In the genomic region with DNA sequence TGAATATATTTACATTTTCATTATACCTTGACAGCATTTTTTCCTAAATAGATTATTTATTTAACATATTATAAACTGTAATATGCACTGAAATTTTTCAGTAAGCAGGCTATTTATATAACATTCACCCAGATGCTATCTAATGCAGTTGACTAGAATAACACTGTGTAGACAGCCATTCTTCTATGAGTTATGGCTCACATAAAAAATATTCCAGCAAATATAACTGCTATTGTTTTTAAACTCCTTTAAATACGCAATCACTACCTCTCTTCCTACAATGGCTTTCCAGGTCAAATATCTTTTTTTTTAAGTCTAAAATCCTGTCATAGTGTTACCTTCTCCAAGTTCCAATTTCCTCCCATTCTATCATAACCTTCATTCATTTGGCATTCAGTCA, we compare ENCODE assay signal across 20 cellular contexts. TPM values are rescaled to one million over a fixed set of nuclear protein-coding genes. Genes with fewer than 3 reads are reported as not detected.
DNase-seq lines count a peak whose midpoint lies in the region; ATAC-seq, FAIRE-seq and TF ChIP-seq lines count a peak whose summit lies in the region.
"Had no signal": no experiment of that assay in that cellular context is flagged by ENCODE, and none has a peak within 500 bp of the region (broad histone marks: within the 10 kb centered on the region; RNA-seq: fewer than 3 reads in every experiment).

No MANE protein-coding gene starts in this region.

- dilution Hi-C loops in endothelial cell of umbilical vein (cut with MboI; ENCODE audit: extremely low pct_ligation_motif_present, low sequenced_read_pairs) = no loop called here

- no peak for DNase-seq in CD4-positive, CD25-positive, alpha-beta regulatory T cell
- DNase-seq in T-cell = no peak
- DNase-seq in endothelial cell of umbilical vein (ENCODE audit: low read depth, low spot score) = peak; percentile 57
- DNase-seq in upper lobe of left lung = no peak
- DNase-seq in left ventricle myocardium superior = no peak
- no peak for DNase-seq in HAP-1 (ENCODE audit: low spot score in 2 of 2)
- DNase-seq: COR-L47, DMS153, DMS79 treated with DMSO at 0.1 percent for 48 hours, EL, GOT3, H9, IMR-90 had no signal

- BruUV-seq in endothelial cell of umbilical vein (replicated peaks; lab: Mats Ljungman, UMichigan) = no TSS peak

- H3K9me3 Mint-ChIP-seq in CD4-positive, CD25-positive, alpha-beta regulatory T cell = peaks cover 0 to under 1% (median 0%) of the 10 kb centered on the region in 7 donors
- no peaks in the 10 kb centered on the region for H3K9me3 Mint-ChIP-seq in T-cell
- H3K9me3 Mint-ChIP-seq: CD14-positive monocyte, H9 had no signal

- H4K20me1 ChIP-seq in endothelial cell of umbilical vein (replicated peaks; ENCODE audit: control insufficient read depth, extremely low read depth, insufficient read depth, low read length) = no peaks in the 10 kb centered on the region

- H3K4me3 Mint-ChIP-seq in CD4-positive, CD25-positive, alpha-beta regulatory T cell = peak overlapping the region in 2 of 4 donors; percentile 23 to 36
- no peak overlapping the region for H3K4me3 Mint-ChIP-seq in T-cell
- H3K4me3 Mint-ChIP-seq: CD14-positive monocyte, H9 had no signal

- no peaks in the 10 kb centered on the region for H3K27me3 Mint-ChIP-seq in CD4-positive, CD25-positive, alpha-beta regulatory T cell
- no peaks in the 10 kb centered on the region for H3K27me3 Mint-ChIP-seq in T-cell

- no peak overlapping the region for H3K4me3 ChIP-seq in CD4-positive, CD25-positive, alpha-beta regulatory T cell (ENCODE audit: low read depth, low read length)
- H3K4me3 ChIP-seq in endothelial cell of umbilical vein (replicated peaks in 1 of 3; ENCODE audit: insufficient read depth in 1 of 3, low read depth in 1 of 3, low read length in 3 of 3) (no peak overlapping the region), upper lobe of left lung (no peak overlapping the region), HAP-1 (no peak overlapping the region)

- peak; percentile 63 for FAIRE-seq in A204.1 (lab: Jason Lieb, UNC)
- no peak for FAIRE-seq in endothelial cell of umbilical vein (lab: Jason Lieb, UNC)
- FAIRE-seq: D721Med, G401.6, GM12892, GM19239 had no signal

- POLR2A ChIA-PET in T-cell (lab: Charles Lee) (interaction anchor here in 1 of 2 donors (0.6 to 3.1 kb wide), 2 partner anchors 10 to 21 kb away, joined by 5 to 17 read pairs; a partner anchor contains a TSS), endothelial cell of umbilical vein (lab: Charles Lee) (no interaction called here)

- no peak overlapping the region for H3K4me2 ChIP-seq in endothelial cell of umbilical vein (ENCODE audit: insufficient read depth, low read length)

- H3K79me2 ChIP-seq in endothelial cell of umbilical vein (ENCODE audit: control insufficient read depth, insufficient read depth, low read length) = no peaks in the 10 kb centered on the region

- CTCF ChIA-PET in T-cell (lab: Charles Lee) = no interaction called here
- CTCF ChIA-PET in endothelial cell of umbilical vein (lab: Charles Lee) = no interaction called here

- peak overlapping the region; percentile 79 for H3K27ac ChIP-seq in CD4-positive, CD25-positive, alpha-beta regulatory T cell (ENCODE audit: insufficient read depth, low read length, poor library complexity, severe bottlenecking)
- H3K27ac ChIP-seq in endothelial cell of umbilical vein (ENCODE audit: insufficient read depth, low read depth, low read length) (no peak overlapping the region), upper lobe of left lung (no peak overlapping the region)

- TF ChIP-seq CTCF in endothelial cell of umbilical vein (IDR thresholded peaks at IDR 0.05; ENCODE audit: extremely low read depth in 1 of 2, insufficient read depth in 1 of 2, low read depth in 1 of 2, low read length in 2 of 2) (no peak), upper lobe of left lung (IDR thresholded peaks at IDR 0.05) (no peak)

- no peak for TF ChIP-seq EP300 in upper lobe of left lung (IDR thresholded peaks at IDR 0.05)

- intact Hi-C loops in endothelial cell of umbilical vein (cut with micrococcal nuclease) (no loop called here), left ventricle myocardium superior (cut with micrococcal nuclease) (no loop called here)

- H3K9me3 ChIP-seq in CD4-positive, CD25-positive, alpha-beta regulatory T cell (ENCODE audit: control insufficient read depth in 2 of 2, low read length in 2 of 2) = no peaks in the 10 kb centered on the region
- no peaks in the 10 kb centered on the region for H3K9me3 ChIP-seq in endothelial cell of umbilical vein (replicated peaks; ENCODE audit: control insufficient read depth, insufficient read depth, low read length)
- no peaks in the 10 kb centered on the region for H3K9me3 ChIP-seq in upper lobe of left lung
- no peaks in the 10 kb centered on the region for H3K9me3 ChIP-seq in HAP-1

- H2AFZ ChIP-seq in endothelial cell of umbilical vein (ENCODE audit: low read depth, low read length) = no peak overlapping the region

- H3K4me1 Mint-ChIP-seq in CD4-positive, CD25-positive, alpha-beta regulatory T cell = peaks cover 42 to 77% (median 64%) of the 10 kb centered on the region in 4 donors
- H3K4me1 Mint-ChIP-seq in T-cell = peaks cover 63 to 77% (median 71%) of the 10 kb centered on the region in 3 donors

- ATAC-seq in CD4-positive, CD25-positive, alpha-beta regulatory T cell (ENCODE audit: low read depth in 2 of 2) = no peak
- ATAC-seq in T-cell (replicated peaks in 1 of 4) (no peak), GM19023 (IDR thresholded peaks at IDR 0.05; ENCODE audit: unreplicated experiment) (no peak), upper lobe of left lung (ENCODE audit: low FRiP score in 2 of 2) (no peak), left ventricle myocardium superior (no peak)

- H3K27me3 ChIP-seq in CD4-positive, CD25-positive, alpha-beta regulatory T cell (ENCODE audit: control insufficient read depth, insufficient read depth, low read length) = no peaks in the 10 kb centered on the region
- H3K27me3 ChIP-seq in endothelial cell of umbilical vein (ENCODE audit: control insufficient read depth in 2 of 2, insufficient read depth in 2 of 2, low read length in 2 of 2) = no peaks in the 10 kb centered on the region
- H3K27me3 ChIP-seq in upper lobe of left lung = no peaks in the 10 kb centered on the region
- H3K27me3 ChIP-seq in HAP-1 (ENCODE audit: low read depth) = no peaks in the 10 kb centered on the region

- no peak for TF ChIP-seq POLR2A in endothelial cell of umbilical vein (IDR thresholded peaks at IDR 0.05; ENCODE audit: low read depth, low read length)
- TF ChIP-seq POLR2A in upper lobe of left lung (IDR thresholded peaks at IDR 0.05) = no peak

- in situ Hi-C loops in HAP-1 (cut with MboI; ENCODE audit: low sequenced_read_pairs) = no loop called here

- H3K9ac ChIP-seq in endothelial cell of umbilical vein (replicated peaks; ENCODE audit: extremely low read depth, insufficient read depth, low read length) = no peak overlapping the region

- no peaks in the 10 kb centered on the region for H3K9me1 ChIP-seq in endothelial cell of umbilical vein (replicated peaks; ENCODE audit: control insufficient read depth, extremely low read depth, insufficient read depth, low read length)

- H3K36me3 ChIP-seq in CD4-positive, CD25-positive, alpha-beta regulatory T cell (ENCODE audit: control insufficient read depth, insufficient read depth, low read length) = no peaks in the 10 kb centered on the region
- no peaks in the 10 kb centered on the region for H3K36me3 ChIP-seq in endothelial cell of umbilical vein (ENCODE audit: control insufficient read depth in 2 of 2, extremely low read depth in 1 of 2, insufficient read depth in 2 of 2, low read length in 2 of 2)
- H3K36me3 ChIP-seq in upper lobe of left lung = no peaks in the 10 kb centered on the region
- no peaks in the 10 kb centered on the region for H3K36me3 ChIP-seq in HAP-1 (replicated peaks)

- peak overlapping the region in 1 of 3 donors; percentile 32 for H3K27ac Mint-ChIP-seq in CD4-positive, CD25-positive, alpha-beta regulatory T cell
- peak overlapping the region; percentile 6 to 44 for H3K27ac Mint-ChIP-seq in T-cell
- H3K27ac Mint-ChIP-seq: CD14-positive monocyte, H9 had no signal

- peaks cover 16% of the 10 kb centered on the region for H3K36me3 Mint-ChIP-seq in CD4-positive, CD25-positive, alpha-beta regulatory T cell
- peaks cover 5% of the 10 kb centered on the region for H3K36me3 Mint-ChIP-seq in T-cell

- peaks cover 44% of the 10 kb centered on the region for H3K4me1 ChIP-seq in CD4-positive, CD25-positive, alpha-beta regulatory T cell (ENCODE audit: control insufficient read depth, insufficient read depth, low read length, poor library complexity, severe bottlenecking)
- H3K4me1 ChIP-seq in endothelial cell of umbilical vein (ENCODE audit: control insufficient read depth, extremely low read depth, insufficient read depth, low read length) (peaks cover 9% of the 10 kb centered on the region), upper lobe of left lung (peaks cover 0 to 11% (median 4%) of the 10 kb centered on the region in 4 donors), HAP-1 (no peaks in the 10 kb centered on the region)

- 73 to 78% methylated on average over 1 of the region's 1 CpG for WGBS in upper lobe of left lung, 2 donors

TF ChIP-seq in endothelial cell of umbilical vein, 7 proteins besides CTCF, POLR2A, EP300 and RAD21 (continues in another document):
- no peak for TF ChIP-seq GATA2 (IDR thresholded peaks at IDR 0.05; ENCODE audit: insufficient read depth, insufficient read length, low read depth, low read length)
- TF ChIP-seq POLR2AphosphoS5 (IDR thresholded peaks at IDR 0.05; ENCODE audit: insufficient read depth, low read depth, low read length) = no peak
- no peak for TF ChIP-seq EZH2 (IDR thresholded peaks at IDR 0.05; ENCODE audit: borderline replicate concordance, low read depth, low read length, severe bottlenecking)
- TF ChIP-seq, protein P1, sequence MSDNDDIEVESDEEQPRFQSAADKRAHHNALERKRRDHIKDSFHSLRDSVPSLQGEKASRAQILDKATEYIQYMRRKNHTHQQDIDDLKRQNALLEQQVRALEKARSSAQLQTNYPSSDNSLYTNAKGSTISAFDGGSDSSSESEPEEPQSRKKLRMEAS (IDR thresholded peaks at IDR 0.05; ENCODE audit: insufficient read depth, insufficient read length) = no peak
- TF ChIP-seq JUN (IDR thresholded peaks at IDR 0.05; ENCODE audit: borderline replicate concordance, insufficient read depth, insufficient read length, low read depth) = no peak

RNA-seq across cellular contexts. Expression of a gene that starts 21.5 kb away (rescaled TPM):
- 38.8 TPM for total RNA-seq in CD4-positive, CD25-positive, alpha-beta regulatory T cell
- 10 to 100 TPM; 30.5 to 32.5 (median 31.5) TPM for polyA plus RNA-seq in CD4-positive, CD25-positive, alpha-beta regulatory T cell
- total RNA-seq in T-cell = 10 to 100 TPM; 19.1 to 31.6 (median 22.0) TPM
- 8.3 and 9.3 TPM in 2 replicates for total RNA-seq in endothelial cell of umbilical vein
- polyA plus RNA-seq in endothelial cell of umbilical vein = 6.9 and 7.5 TPM in 2 replicates
- 6.1 and 6.6 TPM in 2 replicates for polyA plus RNA-seq in endothelial cell of umbilical vein (2011; cell fraction: cytosol; rRNA removed)
- 4.7 and 8.0 TPM in 2 replicates for polyA plus RNA-seq in endothelial cell of umbilical vein (2011; cell fraction: nucleus; rRNA removed)
- 7.4 and 10.3 TPM in 2 replicates for polyA plus RNA-seq in endothelial cell of umbilical vein (2012)
- polyA minus RNA-seq in endothelial cell of umbilical vein = 20.2 and 25.8 TPM in 2 replicates
- polyA minus RNA-seq in endothelial cell of umbilical vein (2011; cell fraction: cytosol; rRNA and poly(A)+ RNA removed) = 1.3 TPM
- 24.5 and 26.4 TPM in 2 replicates for polyA minus RNA-seq in endothelial cell of umbilical vein (2011; cell fraction: nucleus; rRNA and poly(A)+ RNA removed)
- 10 to 100 TPM in 3 of 6 donors, 1 to 10 TPM in 3; 4.2 to 12.3 (median 9.1) TPM for total RNA-seq in upper lobe of left lung
- total RNA-seq in left ventricle myocardium superior = 4.9 TPM
